In the genomic region with DNA sequence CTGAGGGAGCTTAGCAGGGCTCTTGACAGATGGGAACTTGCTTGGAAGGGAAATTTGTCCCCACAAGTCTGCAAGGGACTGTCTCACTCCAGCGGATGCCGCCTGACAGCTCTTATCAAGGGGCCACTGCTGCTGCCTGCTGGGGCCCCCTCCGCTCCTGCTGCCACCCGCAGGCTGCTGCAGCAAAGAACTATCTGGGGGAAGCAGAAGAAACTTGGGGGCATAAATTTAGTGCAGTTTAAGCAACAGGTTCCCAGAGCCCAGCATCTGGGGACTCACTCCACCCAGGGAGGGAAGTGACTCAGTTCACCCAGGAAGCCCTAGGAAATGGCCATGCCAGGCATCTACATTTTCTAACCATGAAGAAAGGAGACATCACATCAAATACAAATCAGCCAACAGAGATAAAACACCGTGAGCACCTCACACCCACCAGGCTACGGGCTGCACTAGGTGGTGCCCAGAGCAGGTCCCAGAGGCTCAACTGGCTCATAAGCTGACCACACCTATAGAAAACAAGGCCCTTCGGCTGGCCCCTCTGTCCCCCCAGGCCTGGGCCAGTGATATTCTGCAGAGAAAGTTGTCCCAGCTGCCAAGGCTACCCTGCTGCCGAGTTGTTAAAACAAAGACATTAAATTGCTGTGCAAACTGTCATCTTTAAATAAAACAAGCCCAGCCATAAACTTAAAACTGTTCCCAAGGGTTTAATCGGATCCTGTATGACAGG, we compare ENCODE assay signal across 1 cellular context.
TF ChIP-seq lines count a peak whose summit lies in the region.

No MANE protein-coding gene starts in this region.

TF ChIP-seq in GM12878, 131 proteins besides CTCF, POLR2A, EP300 and RAD21:
- TF ChIP-seq, protein P1, sequence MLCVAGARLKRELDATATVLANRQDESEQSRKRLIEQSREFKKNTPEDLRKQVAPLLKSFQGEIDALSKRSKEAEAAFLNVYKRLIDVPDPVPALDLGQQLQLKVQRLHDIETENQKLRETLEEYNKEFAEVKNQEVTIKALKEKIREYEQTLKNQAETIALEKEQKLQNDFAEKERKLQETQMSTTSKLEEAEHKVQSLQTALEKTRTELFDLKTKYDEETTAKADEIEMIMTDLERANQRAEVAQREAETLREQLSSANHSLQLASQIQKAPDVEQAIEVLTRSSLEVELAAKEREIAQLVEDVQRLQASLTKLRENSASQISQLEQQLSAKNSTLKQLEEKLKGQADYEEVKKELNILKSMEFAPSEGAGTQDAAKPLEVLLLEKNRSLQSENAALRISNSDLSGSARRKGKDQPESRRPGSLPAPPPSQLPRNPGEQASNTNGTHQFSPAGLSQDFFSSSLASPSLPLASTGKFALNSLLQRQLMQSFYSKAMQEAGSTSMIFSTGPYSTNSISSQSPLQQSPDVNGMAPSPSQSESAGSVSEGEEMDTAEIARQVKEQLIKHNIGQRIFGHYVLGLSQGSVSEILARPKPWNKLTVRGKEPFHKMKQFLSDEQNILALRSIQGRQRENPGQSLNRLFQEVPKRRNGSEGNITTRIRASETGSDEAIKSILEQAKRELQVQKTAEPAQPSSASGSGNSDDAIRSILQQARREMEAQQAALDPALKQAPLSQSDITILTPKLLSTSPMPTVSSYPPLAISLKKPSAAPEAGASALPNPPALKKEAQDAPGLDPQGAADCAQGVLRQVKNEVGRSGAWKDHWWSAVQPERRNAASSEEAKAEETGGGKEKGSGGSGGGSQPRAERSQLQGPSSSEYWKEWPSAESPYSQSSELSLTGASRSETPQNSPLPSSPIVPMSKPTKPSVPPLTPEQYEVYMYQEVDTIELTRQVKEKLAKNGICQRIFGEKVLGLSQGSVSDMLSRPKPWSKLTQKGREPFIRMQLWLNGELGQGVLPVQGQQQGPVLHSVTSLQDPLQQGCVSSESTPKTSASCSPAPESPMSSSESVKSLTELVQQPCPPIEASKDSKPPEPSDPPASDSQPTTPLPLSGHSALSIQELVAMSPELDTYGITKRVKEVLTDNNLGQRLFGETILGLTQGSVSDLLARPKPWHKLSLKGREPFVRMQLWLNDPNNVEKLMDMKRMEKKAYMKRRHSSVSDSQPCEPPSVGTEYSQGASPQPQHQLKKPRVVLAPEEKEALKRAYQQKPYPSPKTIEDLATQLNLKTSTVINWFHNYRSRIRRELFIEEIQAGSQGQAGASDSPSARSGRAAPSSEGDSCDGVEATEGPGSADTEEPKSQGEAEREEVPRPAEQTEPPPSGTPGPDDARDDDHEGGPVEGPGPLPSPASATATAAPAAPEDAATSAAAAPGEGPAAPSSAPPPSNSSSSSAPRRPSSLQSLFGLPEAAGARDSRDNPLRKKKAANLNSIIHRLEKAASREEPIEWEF (IDR thresholded peaks at IDR 0.05; ENCODE audit: insufficient replicate concordance, low read depth, low read length) = no peak
- TF ChIP-seq HDAC2 (IDR thresholded peaks at IDR 0.05) = no peak
- TF ChIP-seq, protein P2, sequence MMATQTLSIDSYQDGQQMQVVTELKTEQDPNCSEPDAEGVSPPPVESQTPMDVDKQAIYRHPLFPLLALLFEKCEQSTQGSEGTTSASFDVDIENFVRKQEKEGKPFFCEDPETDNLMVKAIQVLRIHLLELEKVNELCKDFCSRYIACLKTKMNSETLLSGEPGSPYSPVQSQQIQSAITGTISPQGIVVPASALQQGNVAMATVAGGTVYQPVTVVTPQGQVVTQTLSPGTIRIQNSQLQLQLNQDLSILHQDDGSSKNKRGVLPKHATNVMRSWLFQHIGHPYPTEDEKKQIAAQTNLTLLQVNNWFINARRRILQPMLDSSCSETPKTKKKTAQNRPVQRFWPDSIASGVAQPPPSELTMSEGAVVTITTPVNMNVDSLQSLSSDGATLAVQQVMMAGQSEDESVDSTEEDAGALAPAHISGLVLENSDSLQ (IDR thresholded peaks at IDR 0.05) = peak; percentile 6; the same call in 1 of the 2 replicates
- no peak for TF ChIP-seq GABPA (IDR thresholded peaks at IDR 0.05; ENCODE audit: low read depth)
- TF ChIP-seq, protein P3, sequence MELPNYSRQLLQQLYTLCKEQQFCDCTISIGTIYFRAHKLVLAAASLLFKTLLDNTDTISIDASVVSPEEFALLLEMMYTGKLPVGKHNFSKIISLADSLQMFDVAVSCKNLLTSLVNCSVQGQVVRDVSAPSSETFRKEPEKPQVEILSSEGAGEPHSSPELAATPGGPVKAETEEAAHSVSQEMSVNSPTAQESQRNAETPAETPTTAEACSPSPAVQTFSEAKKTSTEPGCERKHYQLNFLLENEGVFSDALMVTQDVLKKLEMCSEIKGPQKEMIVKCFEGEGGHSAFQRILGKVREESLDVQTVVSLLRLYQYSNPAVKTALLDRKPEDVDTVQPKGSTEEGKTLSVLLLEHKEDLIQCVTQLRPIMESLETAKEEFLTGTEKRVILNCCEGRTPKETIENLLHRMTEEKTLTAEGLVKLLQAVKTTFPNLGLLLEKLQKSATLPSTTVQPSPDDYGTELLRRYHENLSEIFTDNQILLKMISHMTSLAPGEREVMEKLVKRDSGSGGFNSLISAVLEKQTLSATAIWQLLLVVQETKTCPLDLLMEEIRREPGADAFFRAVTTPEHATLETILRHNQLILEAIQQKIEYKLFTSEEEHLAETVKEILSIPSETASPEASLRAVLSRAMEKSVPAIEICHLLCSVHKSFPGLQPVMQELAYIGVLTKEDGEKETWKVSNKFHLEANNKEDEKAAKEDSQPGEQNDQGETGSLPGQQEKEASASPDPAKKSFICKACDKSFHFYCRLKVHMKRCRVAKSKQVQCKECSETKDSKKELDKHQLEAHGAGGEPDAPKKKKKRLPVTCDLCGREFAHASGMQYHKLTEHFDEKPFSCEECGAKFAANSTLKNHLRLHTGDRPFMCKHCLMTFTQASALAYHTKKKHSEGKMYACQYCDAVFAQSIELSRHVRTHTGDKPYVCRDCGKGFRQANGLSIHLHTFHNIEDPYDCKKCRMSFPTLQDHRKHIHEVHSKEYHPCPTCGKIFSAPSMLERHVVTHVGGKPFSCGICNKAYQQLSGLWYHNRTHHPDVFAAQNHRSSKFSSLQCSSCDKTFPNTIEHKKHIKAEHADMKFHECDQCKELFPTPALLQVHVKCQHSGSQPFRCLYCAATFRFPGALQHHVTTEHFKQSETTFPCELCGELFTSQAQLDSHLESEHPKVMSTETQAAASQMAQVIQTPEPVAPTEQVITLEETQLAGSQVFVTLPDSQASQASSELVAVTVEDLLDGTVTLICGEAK (IDR thresholded peaks at IDR 0.05; ENCODE audit: borderline replicate concordance) = no peak
- no peak for TF ChIP-seq NFIC (IDR thresholded peaks at IDR 0.05; ENCODE audit: low read depth, low read length)
